1 cellular context compared by ENCODE assay signal in genomic region chrX:154019061-154019621, GRCh38.
TF ChIP-seq lines count a peak whose summit lies in the region.

No MANE protein-coding gene starts in this region.

TF ChIP-seq in K562, 482 proteins besides CTCF, POLR2A, EP300 and RAD21 (continued from another document and continues in another):
- TF ChIP-seq, protein P1, sequence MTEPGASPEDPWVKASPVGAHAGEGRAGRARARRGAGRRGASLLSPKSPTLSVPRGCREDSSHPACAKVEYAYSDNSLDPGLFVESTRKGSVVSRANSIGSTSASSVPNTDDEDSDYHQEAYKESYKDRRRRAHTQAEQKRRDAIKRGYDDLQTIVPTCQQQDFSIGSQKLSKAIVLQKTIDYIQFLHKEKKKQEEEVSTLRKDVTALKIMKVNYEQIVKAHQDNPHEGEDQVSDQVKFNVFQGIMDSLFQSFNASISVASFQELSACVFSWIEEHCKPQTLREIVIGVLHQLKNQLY (CRISPR knock-in tag; conservative IDR thresholded peaks at IDR 0.05), result no peak
- TF ChIP-seq ZNF316 (IDR thresholded peaks at IDR 0.05), result no peak
- TF ChIP-seq NRF1 (conservative IDR thresholded peaks at IDR 0.05 in 1 of 2, IDR thresholded peaks at IDR 0.05 in 1 of 2), result peak in 1 of 2 experiments; percentile 41; a peak in 2 of 4 replicates
- no peak for TF ChIP-seq NFIX (CRISPR knock-in tag; IDR thresholded peaks at IDR 0.05; ENCODE audit: low read depth)
- TF ChIP-seq PCBP1 (IDR thresholded peaks at IDR 0.05; ENCODE audit: low read depth, low read length, poor library complexity, severe bottlenecking), result no peak
- no peak for TF ChIP-seq ELK3 (CRISPR knock-in tag; IDR thresholded peaks at IDR 0.05)
- no peak for TF ChIP-seq TEAD1 (CRISPR knock-in tag; IDR thresholded peaks at IDR 0.05)
- no peak for TF ChIP-seq NFXL1 (CRISPR knock-in tag; IDR thresholded peaks at IDR 0.05)
- peak; percentile 54 for TF ChIP-seq ZFX (CRISPR knock-in tag; IDR thresholded peaks at IDR 0.05)
- TF ChIP-seq CSDE1 (IDR thresholded peaks at IDR 0.05), result no peak
- no peak for TF ChIP-seq ZBTB7A (IDR thresholded peaks at IDR 0.05; ENCODE audit: borderline replicate concordance, control insufficient read depth, low read depth, low read length)
- TF ChIP-seq ZNF253 (CRISPR knock-in tag; conservative IDR thresholded peaks at IDR 0.05), result no peak
- TF ChIP-seq SREBF1 (IDR thresholded peaks at IDR 0.05; ENCODE audit: borderline replicate concordance, low read depth, low read length), result no peak
- peak; percentile 82 for TF ChIP-seq CHD1 (IDR thresholded peaks at IDR 0.05; ENCODE audit: low read length)
- TF ChIP-seq PHB2 (IDR thresholded peaks at IDR 0.05; ENCODE audit: low read depth), result no peak
- TF ChIP-seq NR3C1 (CRISPR knock-in tag; IDR thresholded peaks at IDR 0.05), result 0 out of 2 replicates have a peak, but pooled peaks have one; percentile 9
- TF ChIP-seq, protein P2, sequence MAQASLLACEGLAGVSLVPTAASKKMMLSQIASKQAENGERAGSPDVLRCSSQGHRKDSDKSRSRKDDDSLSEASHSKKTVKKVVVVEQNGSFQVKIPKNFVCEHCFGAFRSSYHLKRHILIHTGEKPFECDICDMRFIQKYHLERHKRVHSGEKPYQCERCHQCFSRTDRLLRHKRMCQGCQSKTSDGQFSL (CRISPR knock-in tag; IDR thresholded peaks at IDR 0.05), result no peak
- TF ChIP-seq, protein P2 (tag; IDR thresholded peaks at IDR 0.05), result no peak
- no peak for TF ChIP-seq ZMIZ1 (IDR thresholded peaks at IDR 0.05; ENCODE audit: low read depth in 2 of 2, low read length in 2 of 2)
- TF ChIP-seq RERE (CRISPR knock-in tag; IDR thresholded peaks at IDR 0.05; ENCODE audit: borderline replicate concordance), result no peak
- TF ChIP-seq THRAP3 (IDR thresholded peaks at IDR 0.05; ENCODE audit: borderline replicate concordance), result no peak
- TF ChIP-seq ZNF124 (CRISPR knock-in tag; IDR thresholded peaks at IDR 0.05), result no peak
- TF ChIP-seq EP400 (IDR thresholded peaks at IDR 0.05), result peak; percentile 29; the same call in 1 of the 2 replicates
- TF ChIP-seq, protein P3, sequence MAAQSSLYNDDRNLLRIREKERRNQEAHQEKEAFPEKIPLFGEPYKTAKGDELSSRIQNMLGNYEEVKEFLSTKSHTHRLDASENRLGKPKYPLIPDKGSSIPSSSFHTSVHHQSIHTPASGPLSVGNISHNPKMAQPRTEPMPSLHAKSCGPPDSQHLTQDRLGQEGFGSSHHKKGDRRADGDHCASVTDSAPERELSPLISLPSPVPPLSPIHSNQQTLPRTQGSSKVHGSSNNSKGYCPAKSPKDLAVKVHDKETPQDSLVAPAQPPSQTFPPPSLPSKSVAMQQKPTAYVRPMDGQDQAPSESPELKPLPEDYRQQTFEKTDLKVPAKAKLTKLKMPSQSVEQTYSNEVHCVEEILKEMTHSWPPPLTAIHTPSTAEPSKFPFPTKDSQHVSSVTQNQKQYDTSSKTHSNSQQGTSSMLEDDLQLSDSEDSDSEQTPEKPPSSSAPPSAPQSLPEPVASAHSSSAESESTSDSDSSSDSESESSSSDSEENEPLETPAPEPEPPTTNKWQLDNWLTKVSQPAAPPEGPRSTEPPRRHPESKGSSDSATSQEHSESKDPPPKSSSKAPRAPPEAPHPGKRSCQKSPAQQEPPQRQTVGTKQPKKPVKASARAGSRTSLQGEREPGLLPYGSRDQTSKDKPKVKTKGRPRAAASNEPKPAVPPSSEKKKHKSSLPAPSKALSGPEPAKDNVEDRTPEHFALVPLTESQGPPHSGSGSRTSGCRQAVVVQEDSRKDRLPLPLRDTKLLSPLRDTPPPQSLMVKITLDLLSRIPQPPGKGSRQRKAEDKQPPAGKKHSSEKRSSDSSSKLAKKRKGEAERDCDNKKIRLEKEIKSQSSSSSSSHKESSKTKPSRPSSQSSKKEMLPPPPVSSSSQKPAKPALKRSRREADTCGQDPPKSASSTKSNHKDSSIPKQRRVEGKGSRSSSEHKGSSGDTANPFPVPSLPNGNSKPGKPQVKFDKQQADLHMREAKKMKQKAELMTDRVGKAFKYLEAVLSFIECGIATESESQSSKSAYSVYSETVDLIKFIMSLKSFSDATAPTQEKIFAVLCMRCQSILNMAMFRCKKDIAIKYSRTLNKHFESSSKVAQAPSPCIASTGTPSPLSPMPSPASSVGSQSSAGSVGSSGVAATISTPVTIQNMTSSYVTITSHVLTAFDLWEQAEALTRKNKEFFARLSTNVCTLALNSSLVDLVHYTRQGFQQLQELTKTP (IDR thresholded peaks at IDR 0.05; ENCODE audit: low read depth in 1 of 2, partially characterized antibody in 2 of 2), result no peak
- TF ChIP-seq SMARCC2 (IDR thresholded peaks at IDR 0.05; ENCODE audit: low read depth), result no peak
- peak; percentile 49 for TF ChIP-seq U2AF1 (optimal IDR thresholded peaks at IDR 0.05; ENCODE audit: low read depth, low read length)
- no peak for TF ChIP-seq RFX5 (IDR thresholded peaks at IDR 0.05; ENCODE audit: low read depth, low read length)
- TF ChIP-seq, protein P4, sequence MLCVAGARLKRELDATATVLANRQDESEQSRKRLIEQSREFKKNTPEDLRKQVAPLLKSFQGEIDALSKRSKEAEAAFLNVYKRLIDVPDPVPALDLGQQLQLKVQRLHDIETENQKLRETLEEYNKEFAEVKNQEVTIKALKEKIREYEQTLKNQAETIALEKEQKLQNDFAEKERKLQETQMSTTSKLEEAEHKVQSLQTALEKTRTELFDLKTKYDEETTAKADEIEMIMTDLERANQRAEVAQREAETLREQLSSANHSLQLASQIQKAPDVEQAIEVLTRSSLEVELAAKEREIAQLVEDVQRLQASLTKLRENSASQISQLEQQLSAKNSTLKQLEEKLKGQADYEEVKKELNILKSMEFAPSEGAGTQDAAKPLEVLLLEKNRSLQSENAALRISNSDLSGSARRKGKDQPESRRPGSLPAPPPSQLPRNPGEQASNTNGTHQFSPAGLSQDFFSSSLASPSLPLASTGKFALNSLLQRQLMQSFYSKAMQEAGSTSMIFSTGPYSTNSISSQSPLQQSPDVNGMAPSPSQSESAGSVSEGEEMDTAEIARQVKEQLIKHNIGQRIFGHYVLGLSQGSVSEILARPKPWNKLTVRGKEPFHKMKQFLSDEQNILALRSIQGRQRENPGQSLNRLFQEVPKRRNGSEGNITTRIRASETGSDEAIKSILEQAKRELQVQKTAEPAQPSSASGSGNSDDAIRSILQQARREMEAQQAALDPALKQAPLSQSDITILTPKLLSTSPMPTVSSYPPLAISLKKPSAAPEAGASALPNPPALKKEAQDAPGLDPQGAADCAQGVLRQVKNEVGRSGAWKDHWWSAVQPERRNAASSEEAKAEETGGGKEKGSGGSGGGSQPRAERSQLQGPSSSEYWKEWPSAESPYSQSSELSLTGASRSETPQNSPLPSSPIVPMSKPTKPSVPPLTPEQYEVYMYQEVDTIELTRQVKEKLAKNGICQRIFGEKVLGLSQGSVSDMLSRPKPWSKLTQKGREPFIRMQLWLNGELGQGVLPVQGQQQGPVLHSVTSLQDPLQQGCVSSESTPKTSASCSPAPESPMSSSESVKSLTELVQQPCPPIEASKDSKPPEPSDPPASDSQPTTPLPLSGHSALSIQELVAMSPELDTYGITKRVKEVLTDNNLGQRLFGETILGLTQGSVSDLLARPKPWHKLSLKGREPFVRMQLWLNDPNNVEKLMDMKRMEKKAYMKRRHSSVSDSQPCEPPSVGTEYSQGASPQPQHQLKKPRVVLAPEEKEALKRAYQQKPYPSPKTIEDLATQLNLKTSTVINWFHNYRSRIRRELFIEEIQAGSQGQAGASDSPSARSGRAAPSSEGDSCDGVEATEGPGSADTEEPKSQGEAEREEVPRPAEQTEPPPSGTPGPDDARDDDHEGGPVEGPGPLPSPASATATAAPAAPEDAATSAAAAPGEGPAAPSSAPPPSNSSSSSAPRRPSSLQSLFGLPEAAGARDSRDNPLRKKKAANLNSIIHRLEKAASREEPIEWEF (CRISPR knock-in tag; IDR thresholded peaks at IDR 0.05), result no peak
- TF ChIP-seq ETS2 (tag; IDR thresholded peaks at IDR 0.05; ENCODE audit: borderline replicate concordance, poor library complexity, severe bottlenecking), result no peak
- TF ChIP-seq ZNF133 (CRISPR knock-in tag; IDR thresholded peaks at IDR 0.05), result no peak
- TF ChIP-seq POLR3A (IDR thresholded peaks at IDR 0.05; ENCODE audit: borderline replicate concordance, extremely low read depth, insufficient read depth, insufficient read length), result no peak
- TF ChIP-seq RCOR1 (IDR thresholded peaks at IDR 0.05; ENCODE audit: borderline replicate concordance in 1 of 2, low read depth in 2 of 2, low read length in 2 of 2), result no peak
- TF ChIP-seq FIP1L1 (IDR thresholded peaks at IDR 0.05; ENCODE audit: low read depth, low read length, poor library complexity, severe bottlenecking), result no peak
- no peak for TF ChIP-seq U2AF2 (optimal IDR thresholded peaks at IDR 0.05; ENCODE audit: low read depth, low read length)
- TF ChIP-seq MCM7 (IDR thresholded peaks at IDR 0.05), result no peak
- no peak for TF ChIP-seq KHSRP (IDR thresholded peaks at IDR 0.05)
- no peak for TF ChIP-seq BCL6 (CRISPR knock-in tag; IDR thresholded peaks at IDR 0.05)
- no peak for TF ChIP-seq DACH1 (IDR thresholded peaks at IDR 0.05; ENCODE audit: partially characterized antibody)
- TF ChIP-seq YY1 (IDR thresholded peaks at IDR 0.05; ENCODE audit: borderline replicate concordance in 1 of 3, control insufficient read depth in 1 of 3, extremely low read depth in 1 of 3, insufficient read depth in 3 of 3, insufficient read length in 1 of 3, insufficient replicate concordance in 2 of 3, low read depth in 1 of 3, low read length in 2 of 3), result no peak
- no peak for TF ChIP-seq HNRNPL (IDR thresholded peaks at IDR 0.05; ENCODE audit: low read depth, low read length)
